In genomic region chr2:239393401-239393940, GRCh38 we compare ENCODE assay signal across 14 cellular contexts. TPM values are rescaled to one million over a fixed set of nuclear protein-coding genes. Genes with fewer than 3 reads are reported as not detected.
A peak's percentile ranks its signal among the peaks of the same experiment; 100 is the strongest.
DNase-seq lines count a peak whose midpoint lies in the region; ATAC-seq and TF ChIP-seq lines count a peak whose summit lies in the region.
"Had no signal": no experiment of that assay in that cellular context is flagged by ENCODE, and none has a peak within 500 bp of the region (broad histone marks: within the 10 kb centered on the region; RNA-seq: fewer than 3 reads in every experiment).

No MANE protein-coding gene starts in this region.

- no peak overlapping the region for H3K4me2 ChIP-seq in Karpas-422 (ENCODE audit: low read depth, low read length, poor library complexity, severe bottlenecking)

- H3K27me3 ChIP-seq in right atrium auricular region (no peaks in the 10 kb centered on the region), colonic mucosa (no peaks in the 10 kb centered on the region), foreskin keratinocyte (no peaks in the 10 kb centered on the region), Karpas-422 (ENCODE audit: low read length) (no peaks in the 10 kb centered on the region)
- H3K27me3 ChIP-seq: esophagus muscularis mucosa had no signal

- H3K4me1 ChIP-seq in right atrium auricular region: peaks cover 0 to 35% of the 10 kb centered on the region in 2 donors
- H3K4me1 ChIP-seq in colonic mucosa: peaks cover 2% of the 10 kb centered on the region
- no peaks in the 10 kb centered on the region for H3K4me1 ChIP-seq in foreskin keratinocyte
- no peaks in the 10 kb centered on the region for H3K4me1 ChIP-seq in Karpas-422 (ENCODE audit: low read length)

- no peak overlapping the region for H3K27ac Mint-ChIP-seq in activated CD4-positive, alpha-beta T cell treated with anti-CD3 and anti-CD28 coated beads, Interleukin-2, amount 10 ng/mL, durations not matched to agents 7 days and 5 days
- H3K27ac Mint-ChIP-seq: activated B cell treated with CpG ODN at 0.5 μM for 24 hours; activated T-helper 1 cell treated with anti-CD3 and anti-CD28 coated beads, Interleukin-12 subunit alpha, Interleukin-12 subunit beta, Interleukin-2, Interleukin-4 antibody, amounts not matched to agents 30 ng/mL and 10 ng/mL and 1 ng/mL, durations not matched to agents 14 hours and 24 hours and 36 hours had no signal

- no peaks in the 10 kb centered on the region for H3K79me2 ChIP-seq in Karpas-422 (ENCODE audit: low read length)

- POLR2A ChIA-PET in activated CD4-positive, alpha-beta T cell treated with anti-CD3 and anti-CD28 coated beads, Interleukin-2, amount 10 ng/mL, durations not matched to agents 7 days and 5 days (lab: Charles Lee): no interaction called here

- H2AFZ ChIP-seq in Karpas-422 (ENCODE audit: low read length): no peak overlapping the region

- CTCF ChIA-PET in activated CD4-positive, alpha-beta T cell treated with anti-CD3 and anti-CD28 coated beads, Interleukin-2, amount 10 ng/mL, durations not matched to agents 7 days and 5 days (lab: Charles Lee): no interaction called here

- no peaks in the 10 kb centered on the region for H3K9me2 ChIP-seq in Karpas-422 (replicated peaks; ENCODE audit: insufficient read depth, low read length)

- H3K4me3 ChIP-seq in right atrium auricular region (no peak overlapping the region), colonic mucosa (no peak overlapping the region), Karpas-422 (ENCODE audit: low read length) (no peak overlapping the region)
- H3K4me3 ChIP-seq: esophagus muscularis mucosa had no signal

- DNase-seq in Right ventricle myocardium inferior (ENCODE audit: missing footprints): no peak
- no peak for DNase-seq in right atrium auricular region (ENCODE audit: low spot score)
- DNase-seq in colonic mucosa: peak; percentile 64
- peak; percentile 89 for DNase-seq in mesenteric fat pad (ENCODE audit: low spot score)
- DNase-seq in foreskin keratinocyte: no peak
- no peak for DNase-seq in Karpas-422
- DNase-seq in activated CD4-positive, alpha-beta T cell treated with anti-CD3 and anti-CD28 coated beads, Interleukin-2, amount 10 ng/mL, durations not matched to agents 7 days and 5 days: no peak
- DNase-seq: CD4-positive, CD25-positive, alpha-beta regulatory T cell; NCI-H446 treated with DMSO at 0.1 percent for 48 hours had no signal

- no peak overlapping the region for H3K4me3 Mint-ChIP-seq in activated CD4-positive, alpha-beta T cell treated with anti-CD3 and anti-CD28 coated beads, Interleukin-2, amount 10 ng/mL, durations not matched to agents 7 days and 5 days
- H3K4me3 Mint-ChIP-seq: activated B cell treated with CpG ODN at 0.5 μM for 24 hours; activated T-helper 1 cell treated with anti-CD3 and anti-CD28 coated beads, Interleukin-12 subunit alpha, Interleukin-12 subunit beta, Interleukin-2, Interleukin-4 antibody, amounts not matched to agents 30 ng/mL and 10 ng/mL and 1 ng/mL, durations not matched to agents 14 hours and 24 hours and 36 hours had no signal

- TF ChIP-seq CTCF in right atrium auricular region (IDR thresholded peaks at IDR 0.05) (no peak), colonic mucosa (IDR thresholded peaks at IDR 0.05) (no peak), foreskin keratinocyte (conservative IDR thresholded peaks at IDR 0.05) (no peak)

- no peak overlapping the region for H3K9ac ChIP-seq in colonic mucosa (ENCODE audit: low read depth in 2 of 2, low read length in 2 of 2)
- H3K9ac ChIP-seq in Karpas-422 (ENCODE audit: low read length): no peak overlapping the region

- no peaks in the 10 kb centered on the region for H3K36me3 ChIP-seq in right atrium auricular region
- H3K36me3 ChIP-seq in colonic mucosa: no peaks in the 10 kb centered on the region
- no peaks in the 10 kb centered on the region for H3K36me3 ChIP-seq in Karpas-422 (ENCODE audit: insufficient read depth, low read length)

- H3K27me3 Mint-ChIP-seq in activated CD4-positive, alpha-beta T cell treated with anti-CD3 and anti-CD28 coated beads, Interleukin-2, amount 10 ng/mL, durations not matched to agents 7 days and 5 days: no peaks in the 10 kb centered on the region
- H3K27me3 Mint-ChIP-seq: activated B cell treated with CpG ODN at 0.5 μM for 24 hours; CD4-positive, CD25-positive, alpha-beta regulatory T cell had no signal

- ATAC-seq in Right ventricle myocardium inferior: peak; percentile 27
- ATAC-seq in GM19324 (IDR thresholded peaks at IDR 0.05; ENCODE audit: low FRiP score, unreplicated experiment): no peak
- no peak for ATAC-seq in foreskin keratinocyte

- intact Hi-C loops in Right ventricle myocardium inferior (cut with DNase I): no loop called here
- intact Hi-C loops in colonic mucosa (cut with DNase I): no loop called here

- H3K27ac ChIP-seq in right atrium auricular region: no peak overlapping the region
- H3K27ac ChIP-seq in colonic mucosa: no peak overlapping the region
- no peak overlapping the region for H3K27ac ChIP-seq in foreskin keratinocyte
- H3K27ac ChIP-seq in Karpas-422 (ENCODE audit: low read length): no peak overlapping the region

- H3K36me3 Mint-ChIP-seq in activated CD4-positive, alpha-beta T cell treated with anti-CD3 and anti-CD28 coated beads, Interleukin-2, amount 10 ng/mL, durations not matched to agents 7 days and 5 days (ENCODE audit: low read depth): peaks cover 12% of the 10 kb centered on the region

- H3K9me3 ChIP-seq in right atrium auricular region (no peaks in the 10 kb centered on the region), colonic mucosa (no peaks in the 10 kb centered on the region), Karpas-422 (ENCODE audit: low read length) (no peaks in the 10 kb centered on the region)
- H3K9me3 ChIP-seq: esophagus muscularis mucosa had no signal

- peaks cover 45% of the 10 kb centered on the region for H4K20me1 ChIP-seq in Karpas-422 (ENCODE audit: insufficient read depth, low read depth, low read length)

- H3K4me1 Mint-ChIP-seq in activated CD4-positive, alpha-beta T cell treated with anti-CD3 and anti-CD28 coated beads, Interleukin-2, amount 10 ng/mL, durations not matched to agents 7 days and 5 days: peaks cover 36% of the 10 kb centered on the region

- no peaks in the 10 kb centered on the region for H3K9me3 Mint-ChIP-seq in activated CD4-positive, alpha-beta T cell treated with anti-CD3 and anti-CD28 coated beads, Interleukin-2, amount 10 ng/mL, durations not matched to agents 7 days and 5 days
- H3K9me3 Mint-ChIP-seq: activated T-helper 1 cell treated with anti-CD3 and anti-CD28 coated beads, Interleukin-12 subunit alpha, Interleukin-12 subunit beta, Interleukin-2, Interleukin-4 antibody, amounts not matched to agents 30 ng/mL and 10 ng/mL and 1 ng/mL, durations not matched to agents 14 hours and 24 hours and 36 hours; CD4-positive, CD25-positive, alpha-beta regulatory T cell; neural crest cell had no signal

RNA-seq across cellular contexts. Expression of gene HDAC4, which starts 7.3 kb away (rescaled TPM):
- total RNA-seq in Right ventricle myocardium inferior: 30.7 TPM
- 10 to 100 TPM in 1 of 2 donors, 1 to 10 TPM in 1; 8.1 to 20.1 TPM for total RNA-seq in right atrium auricular region
- total RNA-seq in colonic mucosa: 10 to 100 TPM; 35.3 to 46.8 TPM
- total RNA-seq in mesenteric fat pad: 44.9 TPM
- total RNA-seq in foreskin keratinocyte: 6.9 and 7.5 TPM in 2 replicates
- 1.0 TPM in 2 replicates for polyA plus RNA-seq in foreskin keratinocyte
- 8.5 and 16.5 TPM in 2 replicates for total RNA-seq in Karpas-422 (2014; rRNA removed; shearing (Covaris generic); ENCODE audit: low replicate concordance)
- total RNA-seq in activated CD4-positive, alpha-beta T cell treated with anti-CD3 and anti-CD28 coated beads, Interleukin-2, amount 10 ng/mL, durations not matched to agents 7 days and 5 days: 10 to 100 TPM; 57.1 to 68.4 TPM

Comparison
In these comparisons a context has a peak if more than half of its experiments do, and no peak if none do; other contexts are left out.
1. DNase-seq: peak in colonic mucosa (single experiment) and mesenteric fat pad (single experiment); none in Right ventricle myocardium inferior (single experiment), right atrium auricular region (single experiment), foreskin keratinocyte (0 of 2), Karpas-422 (single experiment) and activated CD4-positive, alpha-beta T cell treated with anti-CD3 and anti-CD28 coated beads, Interleukin-2, amount 10 ng/mL, durations not matched to agents 7 days and 5 days (single experiment).